In genomic region chr22:49975543-49976389, GRCh38 we compare ENCODE assay signal across 8 cellular contexts. TPM values are rescaled to one million over a fixed set of nuclear protein-coding genes. Genes with fewer than 3 reads are reported as not detected.
DNase-seq lines count a peak whose midpoint lies in the region; ATAC-seq lines count a peak whose summit lies in the region.

No MANE protein-coding gene starts in this region.

- DNase-seq in Daoy (ENCODE audit: low read depth) (peak; percentile 13), T-helper 1 cell (peak in 3 of 5 donors; percentile 9 to 18 (median 17)), ecto neural progenitor cell (ENCODE audit: low spot score) (peak; percentile 58), sciatic nerve (ENCODE audit: low spot score) (peak; percentile 54), NK-92 (lab: John Stamatoyannopoulos, UW; ENCODE audit: unreplicated experiment) (no peak)

- intact Hi-C loops in sciatic nerve (cut with DNase I): loop anchor here (10.0 kb wide), 1 partner anchor 51 kb away; no protein-coding TSS in a partner anchor

- ATAC-seq in sciatic nerve (no peak), HG03354 (IDR thresholded peaks at IDR 0.05; ENCODE audit: poor library complexity, severe bottlenecking, unreplicated experiment) (no peak), GM18867 (IDR thresholded peaks at IDR 0.05; ENCODE audit: unreplicated experiment) (no peak), HG02798 (IDR thresholded peaks at IDR 0.05; ENCODE audit: poor library complexity, unreplicated experiment) (no peak)

RNA-seq across cellular contexts. Expression of gene PIM3, which starts 15.2 kb away (rescaled TPM):
- total RNA-seq in Daoy (2014; rRNA removed; shearing (Covaris generic)): 73.1 and 87.7 TPM in 2 replicates
- 62.2 TPM for total RNA-seq in sciatic nerve

RNA-seq across cellular contexts. Expression of gene IL17REL, which starts 36.8 kb away (rescaled TPM):
- not detected in 2 replicates for total RNA-seq in Daoy (2014; rRNA removed; shearing (Covaris generic))
- total RNA-seq in sciatic nerve: not detected

RNA-seq across cellular contexts. Expression of gene CRELD2, which starts 57.3 kb away (rescaled TPM):
- 59.4 and 82.5 TPM in 2 replicates for total RNA-seq in Daoy (2014; rRNA removed; shearing (Covaris generic))
- total RNA-seq in sciatic nerve: 35.8 TPM

RNA-seq across cellular contexts. Expression of gene ALG12, which starts 57.5 kb away (rescaled TPM):
- total RNA-seq in Daoy (2014; rRNA removed; shearing (Covaris generic)): 12.6 and 16.3 TPM in 2 replicates
- 13.6 TPM for total RNA-seq in sciatic nerve
